Comparison of ENCODE assay signal across 1 cellular context in the genomic region with DNA sequence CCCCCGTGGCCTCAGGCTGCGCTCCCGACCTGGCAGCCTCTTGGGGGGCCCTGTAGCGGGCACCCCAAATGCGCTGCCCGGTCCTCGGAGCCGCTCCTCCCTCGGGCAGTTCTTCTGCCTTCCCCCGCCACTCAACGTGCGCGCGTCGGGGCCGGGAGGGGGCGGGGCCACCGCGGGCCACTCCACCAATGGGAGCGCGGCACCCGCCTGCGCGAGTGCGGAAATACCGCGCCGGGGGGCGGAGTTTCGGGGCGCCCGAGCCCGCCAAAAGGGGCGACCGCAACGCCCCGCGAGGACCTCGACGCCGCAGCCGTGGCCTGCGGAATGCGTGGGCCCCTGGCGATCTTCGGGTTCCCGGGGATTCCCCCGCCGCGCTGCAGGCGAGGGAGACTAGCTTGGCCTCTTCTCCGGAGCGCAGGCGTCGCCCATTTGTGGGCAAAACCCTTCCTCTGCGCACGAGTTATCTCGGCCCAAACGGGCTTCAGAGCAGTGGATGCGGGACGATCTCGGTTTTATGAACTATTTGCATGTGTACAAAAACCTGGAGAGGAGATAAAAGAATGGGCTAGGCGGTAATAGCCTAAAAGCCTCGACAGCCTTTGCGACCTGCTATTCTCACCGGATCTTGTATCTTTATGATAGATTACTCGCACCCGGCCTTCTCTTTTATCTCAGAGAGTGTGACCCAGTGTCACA.
TF ChIP-seq lines count a peak whose summit lies in the region.

TSS of gene TASOR (minus strand) at position 144 of the 696 bp plus-strand sequence. CDS start 259 bp downstream, outside the sequence.

TF ChIP-seq in HepG2, 621 proteins besides CTCF, POLR2A, EP300 and RAD21 (continued from another document and continues in another):
- TF ChIP-seq, protein P1, sequence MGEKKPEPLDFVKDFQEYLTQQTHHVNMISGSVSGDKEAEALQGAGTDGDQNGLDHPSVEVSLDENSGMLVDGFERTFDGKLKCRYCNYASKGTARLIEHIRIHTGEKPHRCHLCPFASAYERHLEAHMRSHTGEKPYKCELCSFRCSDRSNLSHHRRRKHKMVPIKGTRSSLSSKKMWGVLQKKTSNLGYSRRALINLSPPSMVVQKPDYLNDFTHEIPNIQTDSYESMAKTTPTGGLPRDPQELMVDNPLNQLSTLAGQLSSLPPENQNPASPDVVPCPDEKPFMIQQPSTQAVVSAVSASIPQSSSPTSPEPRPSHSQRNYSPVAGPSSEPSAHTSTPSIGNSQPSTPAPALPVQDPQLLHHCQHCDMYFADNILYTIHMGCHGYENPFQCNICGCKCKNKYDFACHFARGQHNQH (CRISPR knock-in tag; IDR thresholded peaks at IDR 0.05): peak; percentile 21; the same call in 1 of the 2 replicates
- 0 out of 2 replicates have a peak, but pooled peaks have one; percentile 64 for TF ChIP-seq PBX3 (CRISPR knock-in tag; IDR thresholded peaks at IDR 0.05; ENCODE audit: borderline replicate concordance)
- TF ChIP-seq PCBP2 (optimal IDR thresholded peaks at IDR 0.05; ENCODE audit: low read depth, low read length, poor library complexity, severe bottlenecking): no peak
- TF ChIP-seq U2AF2 (IDR thresholded peaks at IDR 0.05; ENCODE audit: low read depth, low read length): no peak
- TF ChIP-seq ZNF251 (CRISPR knock-in tag; IDR thresholded peaks at IDR 0.05): no peak
- TF ChIP-seq ZNF891 (CRISPR knock-in tag; IDR thresholded peaks at IDR 0.05): peak; percentile 90
- no peak; the same call in 1 of the 2 replicates for TF ChIP-seq ZBTB26 (CRISPR knock-in tag; IDR thresholded peaks at IDR 0.05; ENCODE audit: borderline replicate concordance)
- peak; percentile 62; the same call in 1 of the 2 replicates for TF ChIP-seq DNMT1 (CRISPR knock-in tag; IDR thresholded peaks at IDR 0.05)
- peak; percentile 33; the same call in 1 of the 2 replicates for TF ChIP-seq ZNF263 (CRISPR knock-in tag; IDR thresholded peaks at IDR 0.05)
- peak; percentile 85; the same call in 1 of the 2 replicates for TF ChIP-seq ZNF563 (CRISPR knock-in tag; IDR thresholded peaks at IDR 0.05)
- TF ChIP-seq ZNF746 (CRISPR knock-in tag; IDR thresholded peaks at IDR 0.05): no peak
- no peak for TF ChIP-seq SUZ12 (IDR thresholded peaks at IDR 0.05; ENCODE audit: low read depth, low read length)
- TF ChIP-seq SRF (IDR thresholded peaks at IDR 0.05; ENCODE audit: low read depth, low read length): no peak
- TF ChIP-seq, protein P2, sequence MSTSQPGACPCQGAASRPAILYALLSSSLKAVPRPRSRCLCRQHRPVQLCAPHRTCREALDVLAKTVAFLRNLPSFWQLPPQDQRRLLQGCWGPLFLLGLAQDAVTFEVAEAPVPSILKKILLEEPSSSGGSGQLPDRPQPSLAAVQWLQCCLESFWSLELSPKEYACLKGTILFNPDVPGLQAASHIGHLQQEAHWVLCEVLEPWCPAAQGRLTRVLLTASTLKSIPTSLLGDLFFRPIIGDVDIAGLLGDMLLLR (CRISPR knock-in tag; IDR thresholded peaks at IDR 0.05): peak; percentile 81; the same call in 1 of the 2 replicates
- TF ChIP-seq KAT2B (IDR thresholded peaks at IDR 0.05; ENCODE audit: borderline replicate concordance, low read depth, low read length): no peak
- no peak for TF ChIP-seq FOSL1 (CRISPR knock-in tag; IDR thresholded peaks at IDR 0.05; ENCODE audit: borderline replicate concordance)
- TF ChIP-seq ZNF337 (CRISPR knock-in tag; IDR thresholded peaks at IDR 0.05; ENCODE audit: borderline replicate concordance, low read depth): no peak
- TF ChIP-seq, protein P3, sequence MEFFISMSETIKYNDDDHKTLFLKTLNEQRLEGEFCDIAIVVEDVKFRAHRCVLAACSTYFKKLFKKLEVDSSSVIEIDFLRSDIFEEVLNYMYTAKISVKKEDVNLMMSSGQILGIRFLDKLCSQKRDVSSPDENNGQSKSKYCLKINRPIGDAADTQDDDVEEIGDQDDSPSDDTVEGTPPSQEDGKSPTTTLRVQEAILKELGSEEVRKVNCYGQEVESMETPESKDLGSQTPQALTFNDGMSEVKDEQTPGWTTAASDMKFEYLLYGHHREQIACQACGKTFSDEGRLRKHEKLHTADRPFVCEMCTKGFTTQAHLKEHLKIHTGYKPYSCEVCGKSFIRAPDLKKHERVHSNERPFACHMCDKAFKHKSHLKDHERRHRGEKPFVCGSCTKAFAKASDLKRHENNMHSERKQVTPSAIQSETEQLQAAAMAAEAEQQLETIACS (CRISPR knock-in tag; IDR thresholded peaks at IDR 0.05): peak; percentile 63; the same call in 1 of the 2 replicates
- TF ChIP-seq ZFP90 (CRISPR knock-in tag; IDR thresholded peaks at IDR 0.05; ENCODE audit: borderline replicate concordance): peak; percentile 40; the same call in 1 of the 2 replicates
- TF ChIP-seq ZHX1 (CRISPR knock-in tag; IDR thresholded peaks at IDR 0.05; ENCODE audit: low read depth): peak; percentile 91
- no peak for TF ChIP-seq REL (CRISPR knock-in tag; conservative IDR thresholded peaks at IDR 0.05)
- no peak; the same call in 1 of the 2 replicates for TF ChIP-seq ZBTB46 (CRISPR knock-in tag; IDR thresholded peaks at IDR 0.05; ENCODE audit: borderline replicate concordance)
- TF ChIP-seq MTF1 (CRISPR knock-in tag; IDR thresholded peaks at IDR 0.05): peak; percentile 80; the same call in 1 of the 2 replicates
- no peak for TF ChIP-seq MNT (IDR thresholded peaks at IDR 0.05)
- peak; percentile 75 for TF ChIP-seq TOPORS (CRISPR knock-in tag; IDR thresholded peaks at IDR 0.05)
- TF ChIP-seq, protein P4, sequence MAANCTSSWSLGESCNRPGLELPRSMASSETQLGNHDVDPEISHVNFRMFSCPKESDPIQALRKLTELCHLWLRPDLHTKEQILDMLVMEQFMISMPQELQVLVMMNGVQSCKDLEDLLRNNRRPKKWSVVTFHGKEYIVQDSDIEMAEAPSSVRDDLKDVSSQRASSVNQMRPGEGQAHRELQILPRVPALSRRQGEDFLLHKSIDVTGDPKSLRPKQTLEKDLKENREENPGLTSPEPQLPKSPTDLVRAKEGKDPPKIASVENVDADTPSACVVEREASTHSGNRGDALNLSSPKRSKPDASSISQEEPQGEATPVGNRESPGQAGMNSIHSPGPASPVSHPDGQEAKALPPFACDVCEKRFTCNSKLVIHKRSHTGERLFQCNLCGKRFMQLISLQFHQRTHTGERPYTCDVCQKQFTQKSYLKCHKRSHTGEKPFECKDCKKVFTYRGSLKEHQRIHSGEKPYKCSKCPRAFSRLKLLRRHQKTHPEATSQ (CRISPR knock-in tag; IDR thresholded peaks at IDR 0.05; ENCODE audit: borderline replicate concordance): peak; percentile 56; the same call in 1 of the 2 replicates
- TF ChIP-seq, protein P5, sequence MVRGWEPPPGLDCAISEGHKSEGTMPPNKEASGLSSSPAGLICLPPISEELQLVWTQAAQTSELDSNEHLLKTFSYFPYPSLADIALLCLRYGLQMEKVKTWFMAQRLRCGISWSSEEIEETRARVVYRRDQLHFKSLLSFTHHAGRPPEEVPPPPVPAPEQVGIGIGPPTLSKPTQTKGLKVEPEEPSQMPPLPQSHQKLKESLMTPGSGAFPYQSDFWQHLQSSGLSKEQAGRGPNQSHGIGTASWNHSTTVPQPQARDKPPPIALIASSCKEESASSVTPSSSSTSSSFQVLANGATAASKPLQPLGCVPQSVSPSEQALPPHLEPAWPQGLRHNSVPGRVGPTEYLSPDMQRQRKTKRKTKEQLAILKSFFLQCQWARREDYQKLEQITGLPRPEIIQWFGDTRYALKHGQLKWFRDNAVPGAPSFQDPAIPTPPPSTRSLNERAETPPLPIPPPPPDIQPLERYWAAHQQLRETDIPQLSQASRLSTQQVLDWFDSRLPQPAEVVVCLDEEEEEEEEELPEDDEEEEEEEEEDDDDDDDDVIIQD (CRISPR knock-in tag; IDR thresholded peaks at IDR 0.05; ENCODE audit: low read depth): peak; percentile 74; the same call in 1 of the 2 replicates
- TF ChIP-seq EED (CRISPR knock-in tag; IDR thresholded peaks at IDR 0.05): peak; percentile 83; the same call in 1 of the 2 replicates
- TF ChIP-seq NAIF1 (CRISPR knock-in tag; IDR thresholded peaks at IDR 0.05; ENCODE audit: borderline replicate concordance): no peak
- no peak for TF ChIP-seq CREB1 (IDR thresholded peaks at IDR 0.05)
- TF ChIP-seq CREB1 (CRISPR knock-in tag; IDR thresholded peaks at IDR 0.05): no peak
- TF ChIP-seq ZNF10 (CRISPR knock-in tag; IDR thresholded peaks at IDR 0.05; ENCODE audit: borderline replicate concordance, low read depth): no peak
- peak; percentile 51; the same call in 1 of the 2 replicates for TF ChIP-seq THYN1 (CRISPR knock-in tag; IDR thresholded peaks at IDR 0.05; ENCODE audit: borderline replicate concordance, low read depth)
- TF ChIP-seq ZNF383 (CRISPR knock-in tag; IDR thresholded peaks at IDR 0.05; ENCODE audit: borderline replicate concordance): no peak
- TF ChIP-seq ZNF652 (CRISPR knock-in tag; IDR thresholded peaks at IDR 0.05; ENCODE audit: borderline replicate concordance, low read depth): no peak
- TF ChIP-seq GPBP1L1 (CRISPR knock-in tag; IDR thresholded peaks at IDR 0.05): no peak
- TF ChIP-seq RBM39 (IDR thresholded peaks at IDR 0.05; ENCODE audit: low read depth, low read length, poor library complexity, severe bottlenecking): no peak
- peak; percentile 76; the same call in 1 of the 2 replicates for TF ChIP-seq ZNF468 (CRISPR knock-in tag; IDR thresholded peaks at IDR 0.05)
- no peak for TF ChIP-seq NBN (conservative IDR thresholded peaks at IDR 0.05)
- peak; percentile 55 for TF ChIP-seq PRPF4 (IDR thresholded peaks at IDR 0.05; ENCODE audit: low read depth, low read length, poor library complexity, severe bottlenecking)
- TF ChIP-seq ZNF24 (IDR thresholded peaks at IDR 0.05): no peak
- TF ChIP-seq MBNL3 (CRISPR knock-in tag; conservative IDR thresholded peaks at IDR 0.05): no peak
